ENCODE assay signal across 20 cellular contexts in genomic region chr1:248444602-248445001, GRCh38. TPM values are rescaled to one million over a fixed set of nuclear protein-coding genes. Genes with fewer than 3 reads are reported as not detected.
"Had no signal": no experiment of that assay in that cellular context is flagged by ENCODE, and none has a peak within 500 bp of the region (broad histone marks: within the 10 kb centered on the region; RNA-seq: fewer than 3 reads in every experiment).

No MANE protein-coding gene starts in this region.

RNA-seq across cellular contexts. Expression of gene OR2T2, which starts 0.8 kb away (rescaled TPM):
- total RNA-seq: colonic mucosa, dermis microvascular lymphatic vessel endothelial cell, endodermal cell, esophagus mucosa, esophagus squamous epithelium, gastrocnemius medialis, glomerular endothelial cell, heart right ventricle, kidney epithelial cell, left cardiac atrium, left lung, left ventricle myocardium superior, lower leg skin, lower lobe of right lung, lung microvascular endothelial cell, mesenteric fat pad, mesothelial cell of epicardium, mucosa of descending colon, myocyte had no signal
- polyA plus RNA-seq: heart right ventricle, keratinocyte had no signal

RNA-seq across cellular contexts. Expression of gene OR2T3, which starts 28.5 kb away (rescaled TPM):
- total RNA-seq: colonic mucosa, dermis microvascular lymphatic vessel endothelial cell, endodermal cell, esophagus mucosa, esophagus squamous epithelium, gastrocnemius medialis, glomerular endothelial cell, heart right ventricle, kidney epithelial cell, left cardiac atrium, left lung, left ventricle myocardium superior, lower leg skin, lower lobe of right lung, lung microvascular endothelial cell, mesenteric fat pad, mesothelial cell of epicardium, mucosa of descending colon, myocyte had no signal
- polyA plus RNA-seq: heart right ventricle, keratinocyte had no signal

RNA-seq across cellular contexts. Expression of gene OR2T1, which starts 41.8 kb away (rescaled TPM):
- total RNA-seq: colonic mucosa, dermis microvascular lymphatic vessel endothelial cell, endodermal cell, esophagus mucosa, esophagus squamous epithelium, gastrocnemius medialis, glomerular endothelial cell, heart right ventricle, kidney epithelial cell, left cardiac atrium, left lung, left ventricle myocardium superior, lower leg skin, lower lobe of right lung, lung microvascular endothelial cell, mesenteric fat pad, mesothelial cell of epicardium, mucosa of descending colon, myocyte had no signal
- polyA plus RNA-seq: heart right ventricle, keratinocyte had no signal

RNA-seq across cellular contexts. Expression of gene OR2T5, which starts 43.8 kb away (rescaled TPM):
- total RNA-seq: colonic mucosa, dermis microvascular lymphatic vessel endothelial cell, endodermal cell, esophagus mucosa, esophagus squamous epithelium, gastrocnemius medialis, glomerular endothelial cell, heart right ventricle, kidney epithelial cell, left cardiac atrium, left lung, left ventricle myocardium superior, lower leg skin, lower lobe of right lung, lung microvascular endothelial cell, mesenteric fat pad, mesothelial cell of epicardium, mucosa of descending colon, myocyte had no signal
- polyA plus RNA-seq: heart right ventricle, keratinocyte had no signal
